Comparison of ENCODE assay signal across 11 cellular contexts in the genomic region with DNA sequence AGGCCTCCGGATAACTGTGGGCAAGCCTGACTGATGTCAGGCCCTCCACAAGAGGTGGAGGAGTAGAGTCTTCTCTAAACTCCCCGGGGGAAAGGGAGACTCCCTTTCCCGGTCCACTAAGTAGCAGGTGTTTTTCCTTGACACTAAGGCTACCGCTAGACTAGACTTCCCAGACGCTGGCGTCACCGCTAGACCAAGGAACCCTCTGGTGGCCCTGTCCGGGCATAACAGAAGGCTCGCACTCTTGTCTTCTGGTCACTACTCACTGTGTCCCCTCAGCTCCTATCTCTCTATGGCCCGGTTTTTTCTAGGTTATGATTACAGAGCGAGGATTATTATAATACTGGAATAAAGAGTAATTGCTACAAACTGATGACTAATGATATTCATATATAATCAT. TPM values are rescaled to one million over a fixed set of nuclear protein-coding genes. Genes with fewer than 3 reads are reported as not detected.
"Had no signal": no experiment of that assay in that cellular context is flagged by ENCODE, and none has a peak within 500 bp of the region (broad histone marks: within the 10 kb centered on the region; RNA-seq: fewer than 3 reads in every experiment).

No MANE protein-coding gene starts in this region.

RNA-seq across cellular contexts. Expression of a gene that starts 38.3 kb away (rescaled TPM):
- total RNA-seq: activated B cell treated with CpG ODN at 0.5 μM for 24 hours; activated CD4-positive, alpha-beta T cell treated with anti-CD3 and anti-CD28 coated beads, Interleukin-2, amount 10 ng/mL, durations not matched to agents 24 days and 14 days; activated T-helper 1 cell treated with anti-CD3 and anti-CD28 coated beads, Interleukin-12 subunit alpha, Interleukin-12 subunit beta, Interleukin-2, Interleukin-4 antibody, amounts not matched to agents 30 ng/mL and 10 ng/mL and 1 ng/mL, durations not matched to agents 14 hours and 24 hours and 36 hours; ascending aorta; glomerular endothelial cell; left colon; posterior vena cava; sciatic nerve; temporal lobe had no signal
- polyA plus RNA-seq: esophagus had no signal

RNA-seq across cellular contexts. Expression of a gene that starts 50.6 kb away (rescaled TPM):
- total RNA-seq: activated B cell treated with CpG ODN at 0.5 μM for 24 hours; activated CD4-positive, alpha-beta T cell treated with anti-CD3 and anti-CD28 coated beads, Interleukin-2, amount 10 ng/mL, durations not matched to agents 24 days and 14 days; activated T-helper 1 cell treated with anti-CD3 and anti-CD28 coated beads, Interleukin-12 subunit alpha, Interleukin-12 subunit beta, Interleukin-2, Interleukin-4 antibody, amounts not matched to agents 30 ng/mL and 10 ng/mL and 1 ng/mL, durations not matched to agents 14 hours and 24 hours and 36 hours; ascending aorta; cardiac septum had no signal
